In the genomic region with DNA sequence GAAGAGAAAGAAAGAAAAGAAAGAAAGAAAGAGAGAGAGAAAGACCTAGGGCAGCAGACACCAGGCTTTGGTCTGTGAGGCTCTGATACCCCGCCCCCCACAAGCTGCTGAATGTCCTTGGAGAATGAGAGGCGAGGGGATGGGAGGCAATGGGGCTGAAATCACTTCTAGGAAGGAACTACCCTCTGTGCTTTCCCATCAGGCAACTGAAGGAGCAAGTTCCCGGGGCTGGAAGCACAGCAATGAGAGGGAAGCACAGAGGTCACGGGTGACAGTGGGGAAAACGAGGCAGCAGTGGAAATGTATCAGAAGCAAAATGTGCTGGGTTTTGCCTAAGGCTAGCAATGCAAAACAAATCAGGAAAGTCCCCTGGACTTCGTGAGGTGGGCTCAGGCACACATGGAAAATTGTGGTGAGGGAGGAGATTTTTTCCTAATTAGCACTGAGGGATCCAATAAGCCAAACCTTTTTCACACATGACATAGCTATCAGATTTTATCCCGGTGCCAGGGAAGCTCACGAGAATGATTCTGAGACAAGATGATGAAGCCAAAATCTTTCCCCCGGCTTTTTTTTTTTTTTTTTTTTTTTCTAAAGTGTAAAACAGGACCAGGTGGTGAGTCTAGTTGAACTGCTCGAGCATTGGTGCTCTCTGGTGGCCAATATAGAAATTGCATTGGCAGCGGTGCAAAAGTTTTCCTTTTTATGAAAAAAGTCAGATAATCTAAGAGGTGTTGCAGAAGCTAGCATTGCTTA, we compare ENCODE assay signal across 8 cellular contexts. TPM values are rescaled to one million over a fixed set of nuclear protein-coding genes. Genes with fewer than 3 reads are reported as not detected.
A peak's percentile ranks its signal among the peaks of the same experiment; 100 is the strongest.
DNase-seq lines count a peak whose midpoint lies in the region; ATAC-seq and TF ChIP-seq lines count a peak whose summit lies in the region.

No MANE protein-coding gene starts in this region.

- no peaks in the 10 kb centered on the region for H3K79me2 ChIP-seq in GM23338 (replicated peaks; ENCODE audit: insufficient read depth)
- no peaks in the 10 kb centered on the region for H3K79me2 ChIP-seq in mesendoderm (ENCODE audit: control insufficient read depth, insufficient read depth, low read length)

- TF ChIP-seq CTCF in AG09309 (IDR thresholded peaks at IDR 0.05; ENCODE audit: control insufficient read depth, insufficient read depth, low read depth, low read length, missing control alignments) (peak; percentile 74), GM23338 (conservative IDR thresholded peaks at IDR 0.05; ENCODE audit: low read depth in 2 of 2) (peak; percentile 79 to 83)
- TF ChIP-seq CTCF in activated CD8-positive, alpha-beta T cell treated with anti-CD3 and anti-CD28 coated beads for 36 hours (IDR thresholded peaks at IDR 0.05), result peak; percentile 96

- H3K36me3 Mint-ChIP-seq in GM23338 (ENCODE audit: low read depth), result no peaks in the 10 kb centered on the region
- peaks cover 2% of the 10 kb centered on the region for H3K36me3 Mint-ChIP-seq in activated CD8-positive, alpha-beta T cell treated with anti-CD3 and anti-CD28 coated beads for 36 hours (ENCODE audit: low read depth)

- H3K56ac ChIP-seq in mesendoderm (ENCODE audit: low read length), result peak overlapping the region; percentile 82

- H3K36me3 ChIP-seq in GM23338 (ENCODE audit: insufficient read depth) (no peaks in the 10 kb centered on the region), mesendoderm (ENCODE audit: control insufficient read depth, insufficient read depth, low read length) (no peaks in the 10 kb centered on the region)
- H3K36me3 ChIP-seq in effector memory CD4-positive, alpha-beta T cell (ENCODE audit: control insufficient read depth, insufficient read depth, low read length), result no peaks in the 10 kb centered on the region

- H3K27ac ChIP-seq in GM23338 (ENCODE audit: low read depth) (no peak overlapping the region), mesendoderm (ENCODE audit: low read depth, low read length) (no peak overlapping the region)
- no peak overlapping the region for H3K27ac ChIP-seq in effector memory CD4-positive, alpha-beta T cell (ENCODE audit: insufficient read depth, low read length, poor library complexity, severe bottlenecking)

- no peak overlapping the region for H2BK15ac ChIP-seq in mesendoderm (replicated peaks; ENCODE audit: low read depth)

- no peak overlapping the region for H2AK5ac ChIP-seq in mesendoderm (ENCODE audit: low read length)

- CTCF ChIA-PET in activated CD8-positive, alpha-beta T cell treated with anti-CD3 and anti-CD28 coated beads for 36 hours (lab: Charles Lee), result interaction anchor here (0.6 to 4.6 kb wide), 35 partner anchors 11 to 284 kb away, joined by 3 to 70 read pairs (median 4); partner anchors contain the start of genes ARFGEF2 and PREX1

- DNase-seq in AG09309 (ENCODE audit: low read depth), result no peak
- DNase-seq in GM23338 (ENCODE audit: low spot score), result peak; percentile 82
- DNase-seq in NCI-H524 (lab: John Stamatoyannopoulos, UW), result peak; percentile 64 to 79
- DNase-seq in activated CD8-positive, alpha-beta T cell treated with anti-CD3 and anti-CD28 coated beads for 36 hours, result peak; percentile 87
- DNase-seq in effector memory CD4-positive, alpha-beta T cell, result peak; percentile 25 to 55 (median 39)
- DNase-seq in mesendoderm, result peak; percentile 74
- peak; percentile 48 for DNase-seq in stimulated activated CD8-positive, alpha-beta memory T cell treated with anti-CD3 and anti-CD28 coated beads, Interleukin-4, amount 100 ng/mL, for 24 hours (ENCODE audit: low read depth)

- no peak overlapping the region for H3K23ac ChIP-seq in mesendoderm (ENCODE audit: low read length)

- no peak overlapping the region for H3K4me3 ChIP-seq in AG09309 (ENCODE audit: control insufficient read depth, low read depth, low read length)
- H3K4me3 ChIP-seq in GM23338, result 0 out of 2 replicates have a peak overlapping the region, but pooled peaks have one; percentile 36
- H3K4me3 ChIP-seq in effector memory CD4-positive, alpha-beta T cell (ENCODE audit: insufficient read depth, low read depth, low read length, poor library complexity, severe bottlenecking), result no peak overlapping the region
- H3K4me3 ChIP-seq in mesendoderm (ENCODE audit: low read length), result no peak overlapping the region

- H3K9ac ChIP-seq in mesendoderm (ENCODE audit: low read length), result peak overlapping the region; percentile 61

- peaks cover 6% of the 10 kb centered on the region; the same call in 1 of the 2 replicates for H3K4me1 ChIP-seq in GM23338 (ENCODE audit: insufficient read depth)
- H3K4me1 ChIP-seq in effector memory CD4-positive, alpha-beta T cell (ENCODE audit: control insufficient read depth, insufficient read depth, low read length, poor library complexity, severe bottlenecking), result no peaks in the 10 kb centered on the region
- peaks cover 2% of the 10 kb centered on the region for H3K4me1 ChIP-seq in mesendoderm (ENCODE audit: control insufficient read depth, low read depth, low read length)

- H3K9me3 ChIP-seq in effector memory CD4-positive, alpha-beta T cell (ENCODE audit: control insufficient read depth, low read length), result no peaks in the 10 kb centered on the region

- H2BK120ac ChIP-seq in mesendoderm (ENCODE audit: low read depth, low read length), result no peak overlapping the region

- H2AFZ ChIP-seq in GM23338, result peak overlapping the region; percentile 91

- ATAC-seq in GM23338 (peak; percentile 95), HG02870 (IDR thresholded peaks at IDR 0.05; ENCODE audit: unreplicated experiment) (no peak)
- ATAC-seq in activated CD8-positive, alpha-beta T cell treated with anti-CD3 and anti-CD28 coated beads for 36 hours, result peak; percentile 87

- peaks cover 8% of the 10 kb centered on the region for H3K4me1 Mint-ChIP-seq in GM23338
- peaks cover 9% of the 10 kb centered on the region for H3K4me1 Mint-ChIP-seq in activated CD8-positive, alpha-beta T cell treated with anti-CD3 and anti-CD28 coated beads for 36 hours (ENCODE audit: low read depth)

- no peaks in the 10 kb centered on the region for H3K79me1 ChIP-seq in mesendoderm (ENCODE audit: low read length)

- 0 out of 2 replicates have a peak overlapping the region, but pooled peaks have one; percentile 46 for H3K27ac Mint-ChIP-seq in GM23338
- no peak overlapping the region for H3K27ac Mint-ChIP-seq in activated CD8-positive, alpha-beta T cell treated with anti-CD3 and anti-CD28 coated beads for 36 hours

- intact Hi-C loops in activated CD8-positive, alpha-beta T cell treated with anti-CD3 and anti-CD28 coated beads for 36 hours (cut with micrococcal nuclease), result loop anchor here (1.0 kb wide), 1 partner anchor 247 kb away; no protein-coding TSS in a partner anchor

- no peak overlapping the region for H3K4ac ChIP-seq in mesendoderm (ENCODE audit: low read depth, low read length)

- peak overlapping the region; percentile 43 for H2BK5ac ChIP-seq in mesendoderm (ENCODE audit: low read length)

- no peaks in the 10 kb centered on the region for H3K27me3 ChIP-seq in GM23338 (ENCODE audit: insufficient read depth)
- H3K27me3 ChIP-seq in effector memory CD4-positive, alpha-beta T cell (replicated peaks; ENCODE audit: control insufficient read depth, insufficient read depth, low read length, poor library complexity, severe bottlenecking), result no peaks in the 10 kb centered on the region
- no peaks in the 10 kb centered on the region for H3K27me3 ChIP-seq in mesendoderm (ENCODE audit: insufficient read depth, low read length, poor library complexity)

- no peak overlapping the region for H3K18ac ChIP-seq in mesendoderm (ENCODE audit: low read length)

- H3K9me2 ChIP-seq in GM23338 (ENCODE audit: insufficient read depth), result no peaks in the 10 kb centered on the region

- no peaks in the 10 kb centered on the region for H3F3A ChIP-seq in GM23338 (replicated peaks; ENCODE audit: low read depth)

- H3K4me3 Mint-ChIP-seq in GM23338, result peak overlapping the region; percentile 62
- no peak overlapping the region for H3K4me3 Mint-ChIP-seq in activated CD8-positive, alpha-beta T cell treated with anti-CD3 and anti-CD28 coated beads for 36 hours

- no peaks in the 10 kb centered on the region for H4K20me1 ChIP-seq in GM23338 (replicated peaks; ENCODE audit: insufficient read depth)

- WGBS in mesendoderm (ENCODE audit: extremely low coverage, insufficient coverage, low lambda C conversion rate), result no CpG with 5 or more reads among the region's 11 CpGs

- POLR2A ChIA-PET in activated CD8-positive, alpha-beta T cell treated with anti-CD3 and anti-CD28 coated beads for 36 hours (lab: Charles Lee), result interaction anchor here (0.6 to 1.3 kb wide), 3 partner anchors 84 to 1482 kb away, joined by 3 to 4 read pairs (median 4); no protein-coding TSS in a partner anchor

- H4K5ac ChIP-seq in mesendoderm (ENCODE audit: low read length), result no peak overlapping the region

- no peak overlapping the region for H4K8ac ChIP-seq in mesendoderm (ENCODE audit: low read depth, low read length)

- peaks cover 13% of the 10 kb centered on the region for H3K27me3 Mint-ChIP-seq in GM23338 (ENCODE audit: insufficient read depth, low read depth, poor library complexity)
- peaks cover 2% of the 10 kb centered on the region for H3K27me3 Mint-ChIP-seq in activated CD8-positive, alpha-beta T cell treated with anti-CD3 and anti-CD28 coated beads for 36 hours

- peak overlapping the region; percentile 59 for H3K4me2 ChIP-seq in GM23338
- H3K4me2 ChIP-seq in mesendoderm (ENCODE audit: low read length), result peak overlapping the region; percentile 49

- H3K9me3 Mint-ChIP-seq in GM23338, result peaks cover 9% of the 10 kb centered on the region
- H3K9me3 Mint-ChIP-seq in activated CD8-positive, alpha-beta T cell treated with anti-CD3 and anti-CD28 coated beads for 36 hours, result peaks cover 4% of the 10 kb centered on the region

TF ChIP-seq in GM23338, 12 proteins besides CTCF, POLR2A, EP300 and RAD21 (continues in another document):
- TF ChIP-seq EZH2phosphoT487 (IDR thresholded peaks at IDR 0.05; ENCODE audit: unreplicated experiment), result no peak

RNA-seq across cellular contexts. Expression of gene ARFGEF2, which starts 16.8 kb away (rescaled TPM):
- 25.5 and 26.3 TPM in 2 replicates for total RNA-seq in GM23338 (2014; rRNA removed; shearing (Covaris generic))
- 7.2 and 7.5 TPM in 2 replicates for polyA plus RNA-seq in GM23338 (2016; fragmentation: Nextera tagmentation; extraction: Ambion mirVana)
- 10 to 100 TPM; 20.5 to 22.7 TPM for total RNA-seq in activated CD8-positive, alpha-beta T cell treated with anti-CD3 and anti-CD28 coated beads for 36 hours
- polyA plus RNA-seq in mesendoderm (2013, experiment 1 of 2), result 9.4 TPM
- polyA plus RNA-seq in mesendoderm (2013, experiment 2 of 2), result 9.0 TPM
